In the genomic region with DNA sequence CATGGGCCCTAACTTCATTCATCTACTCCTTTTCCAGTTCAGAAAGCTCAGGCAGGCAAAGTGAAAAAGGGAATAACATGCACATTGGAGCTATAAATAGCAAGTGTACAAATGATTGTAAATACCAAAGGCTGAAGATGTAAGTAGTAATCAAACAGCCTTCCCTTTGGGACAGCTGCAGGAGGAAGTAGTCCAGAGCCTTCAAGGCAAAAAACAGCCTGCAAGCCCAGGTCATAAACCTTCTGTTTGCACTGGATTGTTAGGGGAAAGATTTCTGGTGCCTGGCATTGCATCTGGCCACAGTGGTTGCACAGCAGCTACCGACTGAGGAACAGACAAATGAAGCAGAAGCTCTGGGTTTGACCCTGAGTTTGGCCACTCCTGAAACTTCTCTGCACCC, we compare ENCODE assay signal across 17 cellular contexts.
DNase-seq lines count a peak whose midpoint lies in the region; ATAC-seq and TF ChIP-seq lines count a peak whose summit lies in the region.
"Had no signal": no experiment of that assay in that cellular context is flagged by ENCODE, and none has a peak within 500 bp of the region (broad histone marks: within the 10 kb centered on the region; RNA-seq: fewer than 3 reads in every experiment).

No MANE protein-coding gene starts in this region.

- intact Hi-C loops in left colon (cut with DNase I, micrococcal nuclease) (no loop called here), transverse colon (cut with DNase I; ENCODE audit: low total_unique reads) (no loop called here)

- TF ChIP-seq EP300 in transverse colon (IDR thresholded peaks at IDR 0.05; ENCODE audit: low read depth): no peak

- no peaks in the 10 kb centered on the region for H3K27me3 ChIP-seq in transverse colon
- H3K27me3 ChIP-seq: BLaER1 treated with 17β-estradiol and CSF1 and Interleukin-3, amounts not matched to agents 10 nM and 100 nM had no signal

- H3K4me3 ChIP-seq in transverse colon: no peak overlapping the region
- H3K4me3 ChIP-seq: BLaER1 treated with 17β-estradiol and CSF1 and Interleukin-3, amounts not matched to agents 10 nM and 100 nM had no signal

- 13% methylated on average over 1 of the region's 1 CpG; no CpG with 5 or more reads in 1 of the 2 donors for WGBS in transverse colon (ENCODE audit: low coverage in 1 of 2), 2 donors

- H3K36me3 ChIP-seq in transverse colon: no peaks in the 10 kb centered on the region
- H3K36me3 ChIP-seq: BLaER1 treated with 17β-estradiol and CSF1 and Interleukin-3, amounts not matched to agents 10 nM and 100 nM had no signal

- H3K27ac ChIP-seq in VCaP (0 out of 2 replicates have a peak overlapping the region, but pooled peaks have one; percentile 15), transverse colon (peak overlapping the region; percentile 14 to 64 (median 44))
- H3K27ac ChIP-seq: BLaER1 treated with 17β-estradiol and CSF1 and Interleukin-3, amounts not matched to agents 10 nM and 100 nM had no signal

- peak; percentile 98 for ATAC-seq in left colon
- ATAC-seq: CD8-positive, alpha-beta T cell; HCT116 had no signal

- H3K9me3 ChIP-seq in transverse colon: no peaks in the 10 kb centered on the region

- TF ChIP-seq CTCF in VCaP (conservative IDR thresholded peaks at IDR 0.05): no peak
- no peak for TF ChIP-seq CTCF in transverse colon (IDR thresholded peaks at IDR 0.05)
- no peak for TF ChIP-seq CTCF in GM10266 (IDR thresholded peaks at IDR 0.05; ENCODE audit: control insufficient read depth, insufficient read depth, low read depth, missing control alignments)

- no peak for TF ChIP-seq POLR2A in transverse colon (IDR thresholded peaks at IDR 0.05)

- in situ Hi-C loops in transverse colon (cut with MboI; ENCODE audit: low pct_ligation_motif_present in 1 of 4, low pct_unique_long_range_greater_than_20kb in 1 of 4, low sequenced_read_pairs in 3 of 4): no loop called here

- DNase-seq in EH (ENCODE audit: low read depth): peak; percentile 46
- peak; percentile 28 to 53 for DNase-seq in left colon
- peak; percentile 45 for DNase-seq in transverse colon
- no peak for DNase-seq in activated effector memory CD4-positive, alpha-beta T cell treated with Interleukin-2 at 50 U/mL for 16 hours
- no peak for DNase-seq in activated CD4-positive, alpha-beta T cell treated with anti-CD3 and anti-CD28 coated beads, Interleukin-2, amount 50 U/mL, for 4 hours
- DNase-seq in GM10266 (ENCODE audit: extremely low spot score): no peak
- DNase-seq: CD8-positive, alpha-beta T cell; GOT3; NCI-H1105 treated with DMSO at 0.1 percent for 48 hours; NCI-H1694; NCI-H2107; NCI-H510A treated with DMSO at 0.1 percent for 48 hours; NCI-H82; Right ventricle myocardium superior had no signal

- H3K4me1 ChIP-seq in transverse colon: peaks cover 0 to 19% (median 16%) of the 10 kb centered on the region in 4 donors

Comparison
In these comparisons a context has a peak if more than half of its experiments do, and no peak if none do; other contexts are left out.
1. DNase-seq: peak in EH (single experiment), left colon (2 of 2) and transverse colon (single experiment); none in activated effector memory CD4-positive, alpha-beta T cell treated with Interleukin-2 at 50 U/mL for 16 hours (single experiment), activated CD4-positive, alpha-beta T cell treated with anti-CD3 and anti-CD28 coated beads, Interleukin-2, amount 50 U/mL, for 4 hours (0 of 2) and GM10266 (single experiment).